10 cellular contexts compared by ENCODE assay signal in the genomic region with DNA sequence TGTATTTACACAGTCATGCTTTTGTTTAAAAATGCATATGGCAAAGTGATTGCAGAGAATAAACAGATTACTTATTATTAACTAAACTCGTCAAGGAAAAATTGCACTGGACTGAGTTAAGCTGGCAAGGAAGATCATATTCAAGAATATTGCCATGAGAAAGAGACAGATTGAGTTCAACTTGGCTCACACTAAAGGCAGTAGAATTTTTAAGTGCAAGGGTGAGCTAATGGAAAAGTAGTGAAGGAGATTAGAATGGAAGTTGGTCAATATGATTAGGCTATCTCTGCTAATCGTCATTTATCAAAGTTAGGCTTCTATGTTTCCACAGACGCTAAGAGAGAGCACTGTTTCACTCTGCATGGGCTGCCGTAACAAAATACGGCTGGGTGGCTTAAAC.
"Had no signal": no experiment of that assay in that cellular context is flagged by ENCODE, and none has a peak within 500 bp of the region (broad histone marks: within the 10 kb centered on the region; RNA-seq: fewer than 3 reads in every experiment).

No MANE protein-coding gene starts in this region.

- H3K36me3 ChIP-seq: HAP-1 had no signal

- H3K27ac ChIP-seq: GM23248, HL-60 had no signal

- H3K4me1 Mint-ChIP-seq: IgD-negative memory B cell had no signal

- H3K4me3 Mint-ChIP-seq: HFFc6, IgD-negative memory B cell had no signal

- H2AFZ ChIP-seq: GM23248 had no signal

- H3K9me3 ChIP-seq: HAP-1 had no signal

- H3K4me1 ChIP-seq: HAP-1 had no signal

- ATAC-seq: HCT116, HepG2 had no signal

- DNase-seq: GM23248, GOT3, HFFc6, KBM-7 had no signal

- H3K27me3 Mint-ChIP-seq: IgD-negative memory B cell had no signal

- H3K9ac ChIP-seq: GM23248 had no signal

- H3K36me3 Mint-ChIP-seq: IgD-negative memory B cell had no signal

- H3K27ac Mint-ChIP-seq: HFFc6 had no signal

- FAIRE-seq: H54, HepG2 had no signal

- H3K4me3 ChIP-seq: GM23248, HAP-1 had no signal
